ENCODE assay signal across 1 cellular context in genomic region chr6:138692058-138692977, GRCh38.
A peak's percentile ranks its signal among the peaks of the same experiment; 100 is the strongest.
TF ChIP-seq lines count a peak whose summit lies in the region.

No MANE protein-coding gene starts in this region.

TF ChIP-seq in HepG2, 621 proteins besides CTCF, POLR2A, EP300 and RAD21 (continued from another document and continues in another):
- TF ChIP-seq TP53 (CRISPR knock-in tag; conservative IDR thresholded peaks at IDR 0.05), result no peak
- no peak for TF ChIP-seq HNF1A (IDR thresholded peaks at IDR 0.05; ENCODE audit: low read depth)
- no peak for TF ChIP-seq HNF1A (CRISPR knock-in tag; IDR thresholded peaks at IDR 0.05; ENCODE audit: borderline replicate concordance)
- no peak for TF ChIP-seq ZKSCAN8 (CRISPR knock-in tag; IDR thresholded peaks at IDR 0.05; ENCODE audit: borderline replicate concordance)
- no peak for TF ChIP-seq FOXK2 (IDR thresholded peaks at IDR 0.05)
- TF ChIP-seq ZNF782 (CRISPR knock-in tag; IDR thresholded peaks at IDR 0.05; ENCODE audit: borderline replicate concordance), result no peak
- no peak for TF ChIP-seq ZNF354B (CRISPR knock-in tag; IDR thresholded peaks at IDR 0.05)
- peak; percentile 85; the same call in 1 of the 2 replicates for TF ChIP-seq ZFYVE20 (CRISPR knock-in tag; IDR thresholded peaks at IDR 0.05; ENCODE audit: borderline replicate concordance, low read depth)
- TF ChIP-seq SNAPC4 (CRISPR knock-in tag; IDR thresholded peaks at IDR 0.05), result no peak
- peak; percentile 52; the same call in 1 of the 2 replicates for TF ChIP-seq KAT7 (CRISPR knock-in tag; IDR thresholded peaks at IDR 0.05; ENCODE audit: borderline replicate concordance)
- TF ChIP-seq THAP9 (CRISPR knock-in tag; IDR thresholded peaks at IDR 0.05; ENCODE audit: borderline replicate concordance), result no peak
- TF ChIP-seq NR2F6 (IDR thresholded peaks at IDR 0.05), result no peak
- no peak for TF ChIP-seq NR2F6 (CRISPR knock-in tag; IDR thresholded peaks at IDR 0.05)
- no peak for TF ChIP-seq HNF1B (CRISPR knock-in tag; IDR thresholded peaks at IDR 0.05)
- TF ChIP-seq ARID5B (CRISPR knock-in tag; IDR thresholded peaks at IDR 0.05), result peak; percentile 44; the same call in 1 of the 2 replicates
- no peak; the same call in 1 of the 2 replicates for TF ChIP-seq ZBTB44 (CRISPR knock-in tag; IDR thresholded peaks at IDR 0.05)
- no peak for TF ChIP-seq RAD51 (IDR thresholded peaks at IDR 0.05; ENCODE audit: borderline replicate concordance)
- no peak for TF ChIP-seq ZNF343 (CRISPR knock-in tag; IDR thresholded peaks at IDR 0.05)
- TF ChIP-seq HDAC2 (CRISPR knock-in tag; IDR thresholded peaks at IDR 0.05), result no peak; the same call in 1 of the 2 replicates
- peak in 1 of 2 experiments; percentile 72; a peak in 1 of 4 replicates for TF ChIP-seq ATF4 (CRISPR knock-in tag; IDR thresholded peaks at IDR 0.05)
- no peak for TF ChIP-seq MXD4 (CRISPR knock-in tag; IDR thresholded peaks at IDR 0.05)
- no peak for TF ChIP-seq HOXA7 (CRISPR knock-in tag; IDR thresholded peaks at IDR 0.05)
- TF ChIP-seq SNRNP70 (IDR thresholded peaks at IDR 0.05; ENCODE audit: low read depth, low read length), result no peak
- no peak for TF ChIP-seq ZNF256 (CRISPR knock-in tag; conservative IDR thresholded peaks at IDR 0.05)
- TF ChIP-seq ZNF468 (CRISPR knock-in tag; IDR thresholded peaks at IDR 0.05), result no peak
- TF ChIP-seq SKIL (CRISPR knock-in tag; IDR thresholded peaks at IDR 0.05; ENCODE audit: borderline replicate concordance), result no peak
- TF ChIP-seq ZBTB43 (CRISPR knock-in tag; conservative IDR thresholded peaks at IDR 0.05), result no peak
- no peak for TF ChIP-seq MEIS2 (CRISPR knock-in tag; IDR thresholded peaks at IDR 0.05)
- no peak for TF ChIP-seq ARNTL (CRISPR knock-in tag; IDR thresholded peaks at IDR 0.05)
- TF ChIP-seq NCOA5 (CRISPR knock-in tag; IDR thresholded peaks at IDR 0.05), result no peak
